13 cellular contexts compared by ENCODE assay signal in the genomic region with DNA sequence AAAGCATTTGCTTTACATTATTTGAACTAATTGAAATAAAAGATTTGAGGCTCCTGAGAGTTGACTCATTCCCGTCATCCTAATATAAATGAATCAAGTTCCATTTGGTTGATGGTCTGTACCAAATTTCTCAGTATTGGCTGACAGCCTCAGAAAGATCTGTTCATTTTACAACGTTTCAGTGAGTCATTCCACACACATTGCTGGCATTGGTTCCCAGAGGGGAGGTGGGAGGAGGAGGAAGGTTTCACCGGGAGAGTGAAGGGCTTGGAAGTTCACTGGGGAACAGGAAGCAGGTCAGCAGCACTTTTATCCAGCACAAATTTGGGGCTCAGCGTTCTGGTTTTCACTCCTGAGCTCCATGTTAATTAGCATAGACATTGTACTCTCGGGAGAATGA.
DNase-seq lines count a peak whose midpoint lies in the region; ATAC-seq and TF ChIP-seq lines count a peak whose summit lies in the region.
"Had no signal": no experiment of that assay in that cellular context is flagged by ENCODE, and none has a peak within 500 bp of the region (broad histone marks: within the 10 kb centered on the region; RNA-seq: fewer than 3 reads in every experiment).

No MANE protein-coding gene starts in this region.

- no peaks in the 10 kb centered on the region for H3K4me1 ChIP-seq in colonic mucosa
- no peaks in the 10 kb centered on the region for H3K4me1 ChIP-seq in adrenal gland (replicated peaks in 1 of 2)
- H3K4me1 ChIP-seq: heart right ventricle, Peyer's patch had no signal

- H3K4me3 ChIP-seq in colonic mucosa: no peak overlapping the region
- no peak overlapping the region for H3K4me3 ChIP-seq in adrenal gland
- H3K4me3 ChIP-seq: heart right ventricle, lung, Peyer's patch had no signal

- H3K36me3 ChIP-seq in colonic mucosa (no peaks in the 10 kb centered on the region), adrenal gland (replicated peaks in 1 of 2) (no peaks in the 10 kb centered on the region)
- H3K36me3 ChIP-seq: heart right ventricle, Peyer's patch had no signal

- H3K9ac ChIP-seq in colonic mucosa (ENCODE audit: low read depth in 2 of 2, low read length in 2 of 2): no peak overlapping the region

- no peak for ATAC-seq in Right ventricle myocardium inferior
- ATAC-seq: heart right ventricle; stimulated activated effector memory CD8-positive, alpha-beta T cell treated with anti-CD3 and anti-CD28 coated beads, Interleukin-12 subunit alpha, Interleukin-12 subunit beta, amount 100 ng/mL, for 72 hours had no signal

- H3K27me3 ChIP-seq in colonic mucosa (no peaks in the 10 kb centered on the region), adrenal gland (no peaks in the 10 kb centered on the region)
- H3K27me3 ChIP-seq: heart right ventricle, Peyer's patch had no signal

- intact Hi-C loops in colonic mucosa (cut with DNase I): no loop called here
- intact Hi-C loops in adrenal gland (cut with DNase I): no loop called here
- intact Hi-C loops in Right ventricle myocardium inferior (cut with DNase I): no loop called here

- TF ChIP-seq CTCF in colonic mucosa (IDR thresholded peaks at IDR 0.05) (no peak), adrenal gland (IDR thresholded peaks at IDR 0.05) (no peak)

- H3K9me3 ChIP-seq in colonic mucosa (no peaks in the 10 kb centered on the region), adrenal gland (replicated peaks in 1 of 3) (no peaks in the 10 kb centered on the region)
- H3K9me3 ChIP-seq: heart right ventricle, Peyer's patch had no signal

- H3K27ac ChIP-seq in colonic mucosa (no peak overlapping the region), adrenal gland (no peak overlapping the region)
- H3K27ac ChIP-seq: heart right ventricle, Peyer's patch had no signal

- 16 to 30% (median 22%) methylated on average over 5 of the region's 5 CpGs for WGBS in adrenal gland, 4 donors

- no peak for TF ChIP-seq POLR2A in adrenal gland (IDR thresholded peaks at IDR 0.05)

- peak; percentile 3 for DNase-seq in AG08396 (ENCODE audit: low spot score)
- DNase-seq in HS-5 (ENCODE audit: low read depth): peak; percentile 91
- DNase-seq in colonic mucosa: peak; percentile 58
- DNase-seq in left kidney (ENCODE audit: low read depth, low spot score): peak; percentile 7
- no peak for DNase-seq in adrenal gland
- no peak for DNase-seq in NOMO-1 treated with DMSO at 0.1 percent for 48 hours (lab: John Stamatoyannopoulos, UW; ENCODE audit: unreplicated experiment)
- no peak for DNase-seq in Right ventricle myocardium inferior (ENCODE audit: missing footprints)
- DNase-seq in activated T-cell treated with anti-CD3 and anti-CD28 coated beads, Interleukin-2, amount 50 U/mL, for 1 hour: no peak
- DNase-seq: heart right ventricle, Peyer's patch, T-helper 9 cell had no signal

Comparison
In these comparisons a context has a peak if more than half of its experiments do, and no peak if none do; other contexts are left out.
1. DNase-seq: peak in AG08396 (single experiment), HS-5 (single experiment), colonic mucosa (single experiment) and left kidney (single experiment); none in adrenal gland (0 of 7), NOMO-1 treated with DMSO at 0.1 percent for 48 hours (single experiment), Right ventricle myocardium inferior (single experiment) and activated T-cell treated with anti-CD3 and anti-CD28 coated beads, Interleukin-2, amount 50 U/mL, for 1 hour (single experiment).